In genomic region chr12:80033457-80033856, GRCh38 we compare ENCODE assay signal across 13 cellular contexts.
A peak's percentile ranks its signal among the peaks of the same experiment; 100 is the strongest.
DNase-seq lines count a peak whose midpoint lies in the region; ATAC-seq, FAIRE-seq and TF ChIP-seq lines count a peak whose summit lies in the region.
"Had no signal": no experiment of that assay in that cellular context is flagged by ENCODE, and none has a peak within 500 bp of the region (broad histone marks: within the 10 kb centered on the region; RNA-seq: fewer than 3 reads in every experiment).

No MANE protein-coding gene starts in this region.

- no peaks in the 10 kb centered on the region for H3K9me3 Mint-ChIP-seq in osteocyte (ENCODE audit: unreplicated experiment)
- H3K9me3 Mint-ChIP-seq: CD8-positive, alpha-beta T cell; T-cell had no signal

- ATAC-seq in HG02973 (IDR thresholded peaks at IDR 0.05; ENCODE audit: unreplicated experiment), result no peak
- ATAC-seq: activated CD8-positive, alpha-beta T cell treated with anti-CD3 and anti-CD28 coated beads, Interleukin-2, amount 10 ng/mL, durations not matched to agents 7 days and 5 days; CD8-positive, alpha-beta T cell; GM12878; T-cell had no signal

- H3K4me3 Mint-ChIP-seq in osteocyte (ENCODE audit: unreplicated experiment), result no peak overlapping the region
- H3K4me3 Mint-ChIP-seq: activated CD8-positive, alpha-beta T cell treated with anti-CD3 and anti-CD28 coated beads, Interleukin-2, amount 10 ng/mL, durations not matched to agents 7 days and 5 days; CD8-positive, alpha-beta T cell; T-cell had no signal

- no peaks in the 10 kb centered on the region for H3K36me3 Mint-ChIP-seq in osteocyte (ENCODE audit: unreplicated experiment)
- H3K36me3 Mint-ChIP-seq: CD8-positive, alpha-beta T cell; T-cell had no signal

- FAIRE-seq in RCC 7860 (lab: Jason Lieb, UNC) (no peak), frontal cortex (lab: Jason Lieb, UNC) (no peak)
- FAIRE-seq: GM12878 had no signal

- peak overlapping the region; percentile 21 for H3K27ac Mint-ChIP-seq in osteocyte (ENCODE audit: unreplicated experiment)
- H3K27ac Mint-ChIP-seq: activated CD8-positive, alpha-beta T cell treated with anti-CD3 and anti-CD28 coated beads, Interleukin-2, amount 10 ng/mL, durations not matched to agents 7 days and 5 days; CD8-positive, alpha-beta T cell; T-cell had no signal

- H3K27me3 Mint-ChIP-seq in osteocyte (ENCODE audit: unreplicated experiment), result no peaks in the 10 kb centered on the region

- peak; percentile 10 for DNase-seq in Ammon's horn (ENCODE audit: low spot score)
- peak; percentile 68 for DNase-seq in RCC 7860 (ENCODE audit: low spot score)
- peak; percentile 43 for DNase-seq in fibroblast of gingiva (ENCODE audit: low read depth)
- no peak for DNase-seq in osteocyte (ENCODE audit: extremely low spot score, unreplicated experiment)
- DNase-seq in T-helper 1 cell, result no peak
- DNase-seq in frontal cortex (ENCODE audit: low spot score in 2 of 2), result no peak
- DNase-seq in NCI-H2081 treated with DMSO at 0.1 percent for 48 hours (lab: John Stamatoyannopoulos, UW), result no peak
- DNase-seq: activated CD8-positive, alpha-beta T cell treated with anti-CD3 and anti-CD28 coated beads, Interleukin-2, amount 10 ng/mL, durations not matched to agents 7 days and 5 days; CD8-positive, alpha-beta T cell; NCI-H526; T-cell had no signal

- peaks cover 6% of the 10 kb centered on the region for H3K4me1 Mint-ChIP-seq in osteocyte (ENCODE audit: unreplicated experiment)
- H3K4me1 Mint-ChIP-seq: T-cell had no signal

- no peak for TF ChIP-seq CTCF in osteocyte (IDR thresholded peaks at IDR 0.05)

Comparison
In these comparisons a context has a peak if more than half of its experiments do, and no peak if none do; other contexts are left out.
1. DNase-seq: peak in Ammon's horn (single experiment), RCC 7860 (single experiment) and fibroblast of gingiva (single experiment); none in osteocyte (single experiment), T-helper 1 cell (0 of 5), frontal cortex (0 of 2) and NCI-H2081 treated with DMSO at 0.1 percent for 48 hours (single experiment).